Comparison of ENCODE assay signal across 1 cellular context in genomic region chr10:9824546-9825164, GRCh38.
TF ChIP-seq lines count a peak whose summit lies in the region.

No MANE protein-coding gene starts in this region.

TF ChIP-seq in K562, 482 proteins besides CTCF, POLR2A, EP300 and RAD21 (continued from another document):
- TF ChIP-seq REST (CRISPR knock-in tag; IDR thresholded peaks at IDR 0.05; ENCODE audit: low read depth), result no peak
- TF ChIP-seq RBM14 (IDR thresholded peaks at IDR 0.05; ENCODE audit: borderline replicate concordance, insufficient read depth, low read depth, low read length), result no peak
- no peak for TF ChIP-seq ETS2 (tag; IDR thresholded peaks at IDR 0.05; ENCODE audit: borderline replicate concordance, poor library complexity, severe bottlenecking)
- no peak for TF ChIP-seq IFI16 (CRISPR knock-in tag; IDR thresholded peaks at IDR 0.05)
- no peak for TF ChIP-seq EZH2 (IDR thresholded peaks at IDR 0.05; ENCODE audit: borderline replicate concordance, low read depth, low read length)
